In genomic region chr9:131403493-131403773, GRCh38 we compare ENCODE assay signal across 1 cellular context.
TF ChIP-seq lines count a peak whose summit lies in the region.

No MANE protein-coding gene starts in this region.

TF ChIP-seq in GM23338, 12 proteins besides CTCF, POLR2A, EP300 and RAD21 (continued from another document):
- TF ChIP-seq ZNF462 (CRISPR knock-in tag; IDR thresholded peaks at IDR 0.05): no peak
- TF ChIP-seq EZH2phosphoT487 (IDR thresholded peaks at IDR 0.05; ENCODE audit: unreplicated experiment): no peak
- TF ChIP-seq POLR2AphosphoS5 (IDR thresholded peaks at IDR 0.05; ENCODE audit: low read depth): no peak
- TF ChIP-seq EZH2 (IDR thresholded peaks at IDR 0.05; ENCODE audit: low read depth, unreplicated experiment): no peak
- TF ChIP-seq REST (IDR thresholded peaks at IDR 0.05; ENCODE audit: unreplicated experiment): no peak
- no peak for TF ChIP-seq ETS1 (IDR thresholded peaks at IDR 0.05)
- TF ChIP-seq JUNB (IDR thresholded peaks at IDR 0.05; ENCODE audit: unreplicated experiment): no peak
- no peak for TF ChIP-seq STAT1 (IDR thresholded peaks at IDR 0.05; ENCODE audit: unreplicated experiment)
- TF ChIP-seq CREB1 (CRISPR knock-in tag; IDR thresholded peaks at IDR 0.05; ENCODE audit: low read depth): no peak
- no peak for TF ChIP-seq NANOG (IDR thresholded peaks at IDR 0.05; ENCODE audit: borderline replicate concordance)
